10 cellular contexts compared by ENCODE assay signal in genomic region chr18:457120-457519, GRCh38. TPM values are rescaled to one million over a fixed set of nuclear protein-coding genes. Genes with fewer than 3 reads are reported as not detected.
DNase-seq lines count a peak whose midpoint lies in the region; ATAC-seq and TF ChIP-seq lines count a peak whose summit lies in the region.
"Had no signal": no experiment of that assay in that cellular context is flagged by ENCODE, and none has a peak within 500 bp of the region (broad histone marks: within the 10 kb centered on the region; RNA-seq: fewer than 3 reads in every experiment).

No MANE protein-coding gene starts in this region.

- H3K9ac ChIP-seq in IMR-90 (ENCODE audit: low read depth, low read length), result peak overlapping the region; percentile 46; the same call in 1 of the 2 replicates

- H3K79me2 ChIP-seq in hepatocyte, result no peaks in the 10 kb centered on the region

- H3K9me1 ChIP-seq in IMR-90 (ENCODE audit: insufficient read depth, low read length), result 0 out of 2 replicates have a peak, but pooled peaks cover 3% of the 10 kb centered on the region

- no TSS peak for BruUV-seq in IMR-90 (replicated peaks; lab: Mats Ljungman, UMichigan)

- H2AFZ ChIP-seq in IMR-90 (replicated peaks; ENCODE audit: low read length, poor library complexity) (peak overlapping the region; percentile 56), hepatocyte (no peak overlapping the region)

- 0 out of 2 replicates have a peak overlapping the region, but pooled peaks have one; percentile 5 for H3K14ac ChIP-seq in IMR-90 (replicated peaks; ENCODE audit: low read depth, low read length)

- H3K36me3 ChIP-seq in IMR-90 (ENCODE audit: control insufficient read depth, insufficient read depth, low read length), result no peaks in the 10 kb centered on the region
- no peaks in the 10 kb centered on the region for H3K36me3 ChIP-seq in hepatocyte (replicated peaks; ENCODE audit: insufficient read depth, low read depth)

- peak overlapping the region; percentile 45 to 64; a peak in 2 of 4 replicates for H4K8ac ChIP-seq in IMR-90 (ENCODE audit: low read depth in 2 of 2, low read length in 2 of 2)

- TF ChIP-seq POLR2A in IMR-90 (IDR thresholded peaks at IDR 0.05; ENCODE audit: low read depth, low read length), result no peak

- H3K27ac ChIP-seq in IMR-90 (ENCODE audit: insufficient read depth, low read length) (peak overlapping the region; percentile 83), adipose tissue (ENCODE audit: low read depth, low read length) (peak overlapping the region; percentile 10), hepatocyte (peak overlapping the region; percentile 88)

- no peak overlapping the region for H2BK5ac ChIP-seq in IMR-90 (ENCODE audit: low read depth, low read length, poor library complexity, severe bottlenecking)

- TF ChIP-seq CTCF in IMR-90 (conservative IDR thresholded peaks at IDR 0.05; ENCODE audit: low read depth, low read length) (no peak), hepatocyte (IDR thresholded peaks at IDR 0.05; ENCODE audit: poor library complexity) (no peak), GM10266 (IDR thresholded peaks at IDR 0.05; ENCODE audit: control insufficient read depth, insufficient read depth, low read depth, missing control alignments) (no peak)

- H4K20me1 ChIP-seq in IMR-90 (ENCODE audit: insufficient read depth, low read length) (no peaks in the 10 kb centered on the region), hepatocyte (ENCODE audit: insufficient read depth, poor library complexity, severe bottlenecking) (no peaks in the 10 kb centered on the region)

- H3K4me1 ChIP-seq in IMR-90 (ENCODE audit: control insufficient read depth, insufficient read depth, low read length) (peaks cover 15% of the 10 kb centered on the region), hepatocyte (ENCODE audit: insufficient read depth) (peaks cover 14% of the 10 kb centered on the region)

- DNase-seq in IMR-90, result peak; percentile 70
- peak; percentile 58 for DNase-seq in hepatocyte (ENCODE audit: low spot score)
- peak; percentile 85 for DNase-seq in stromal cell of bone marrow (ENCODE audit: low read depth)
- DNase-seq in GM10266 (ENCODE audit: extremely low spot score), result no peak
- DNase-seq in stimulated activated CD4-positive, alpha-beta T cell treated with anti-CD3 and anti-CD28 coated beads, Interleukin-4, amount 100 ng/mL, for 24 hours, result no peak
- DNase-seq in NCI-H187 (lab: John Stamatoyannopoulos, UW), result no peak
- DNase-seq: activated CD4-positive, CD25-positive, alpha-beta regulatory T cell treated with anti-CD3 and anti-CD28 coated beads, Interleukin-2, amount 50 U/mL, for 72 hours; stimulated activated CD4-positive, alpha-beta T cell treated with anti-CD3 and anti-CD28 coated beads, Interleukin-4, amount 100 ng/mL, for 1 hour had no signal

- H3K56ac ChIP-seq in IMR-90 (ENCODE audit: extremely low read depth, insufficient read depth, low read length), result no peak overlapping the region

- H3K18ac ChIP-seq in IMR-90 (ENCODE audit: low read depth, low read length), result peak overlapping the region; percentile 72

- H2BK20ac ChIP-seq in IMR-90 (ENCODE audit: low read depth, low read length), result peak overlapping the region; percentile 28; the same call in 1 of the 2 replicates

- H2BK15ac ChIP-seq in IMR-90 (ENCODE audit: low read depth, low read length), result peak overlapping the region; percentile 26; the same call in 1 of the 3 replicates

- H4K91ac ChIP-seq in IMR-90 (ENCODE audit: insufficient read depth, low read depth, low read length), result no peak overlapping the region

- H3K79me1 ChIP-seq in IMR-90 (ENCODE audit: low read depth in 1 of 2, low read length in 2 of 2), result no peaks in the 10 kb centered on the region

- peak; percentile 90 for ATAC-seq in IMR-90 (ENCODE audit: low read depth)
- ATAC-seq in HG03196 (IDR thresholded peaks at IDR 0.05; ENCODE audit: unreplicated experiment), result no peak

- peak overlapping the region; percentile 56; the same call in 1 of the 2 replicates for H4K5ac ChIP-seq in IMR-90 (ENCODE audit: low read depth, low read length)

- H3K9me2 ChIP-seq in hepatocyte (replicated peaks; ENCODE audit: insufficient read depth), result no peaks in the 10 kb centered on the region

- 8% methylated on average over 6 of the region's 9 CpGs; no CpG with 5 or more reads in 1 of the 2 experiments for WGBS in IMR-90 (ENCODE audit: extremely low coverage in 2 of 2, insufficient read length in 1 of 2), 2 experiments
- WGBS in adipose tissue, 3 donors, result 9 to 46% (median 13%) methylated on average over 9 of the region's 9 CpGs
- 25% methylated on average over 9 of the region's 9 CpGs for WGBS in hepatocyte (ENCODE audit: low lambda C conversion rate, missing lambda C conversion rate)

- CTCF ChIA-PET in IMR-90 (lab: Yijun Ruan, JAX), result no interaction called here

- dilution Hi-C loops in IMR-90 (cut with HindIII; ENCODE audit: low sequenced_read_pairs, unreplicated experiment), result no loop called here

- 0 out of 2 replicates have a peak overlapping the region, but pooled peaks have one; percentile 25 for H2AK5ac ChIP-seq in IMR-90 (ENCODE audit: low read depth, low read length)

- peak overlapping the region; percentile 74 for H3K4me2 ChIP-seq in IMR-90 (ENCODE audit: low read depth, low read length)
- H3K4me2 ChIP-seq in hepatocyte, result peak overlapping the region; percentile 59

- intact Hi-C loops in IMR-90 (cut with micrococcal nuclease), result loop anchor here (5.0 kb wide), 1 partner anchor 160 kb away; no protein-coding TSS in a partner anchor

- no peak overlapping the region for H2AK9ac ChIP-seq in IMR-90 (replicated peaks; ENCODE audit: low read depth, low read length, poor library complexity)

- H3K23ac ChIP-seq in IMR-90 (ENCODE audit: low read depth, low read length), result peak overlapping the region; percentile 25

- peak overlapping the region; percentile 17 for H2BK120ac ChIP-seq in IMR-90 (ENCODE audit: low read depth, low read length)

- H3K9me3 ChIP-seq in IMR-90 (ENCODE audit: control insufficient read depth, insufficient read depth, low read length) (peaks cover 3% of the 10 kb centered on the region; the same call in 1 of the 2 replicates), hepatocyte (ENCODE audit: low read depth) (no peaks in the 10 kb centered on the region)

- POLR2A ChIA-PET in IMR-90 (lab: Charles Lee; ENCODE audit: unreplicated experiment), result no interaction called here

- TF ChIP-seq RAD21 in IMR-90 (IDR thresholded peaks at IDR 0.05; ENCODE audit: low read length), result no peak

- in situ Hi-C loops in IMR-90 (cut with MboI; ENCODE audit: low sequenced_read_pairs), result no loop called here

- peak overlapping the region; percentile 7; the same call in 1 of the 2 replicates for H3K4ac ChIP-seq in IMR-90 (ENCODE audit: low read depth, low read length)

- no peak overlapping the region for H3K4me3 ChIP-seq in IMR-90 (ENCODE audit: insufficient read depth, low read depth, low read length)
- H3K4me3 ChIP-seq in hepatocyte, result no peak overlapping the region

- H3K27me3 ChIP-seq in IMR-90 (ENCODE audit: control insufficient read depth, insufficient read depth, low read length), result peaks cover 11% of the 10 kb centered on the region
- H3K27me3 ChIP-seq in hepatocyte, result no peaks in the 10 kb centered on the region

TF ChIP-seq in IMR-90, 13 proteins besides CTCF, POLR2A, EP300 and RAD21:
- no peak for TF ChIP-seq RFX5 (IDR thresholded peaks at IDR 0.05; ENCODE audit: low read depth, low read length)
- no peak for TF ChIP-seq CHD1 (IDR thresholded peaks at IDR 0.05; ENCODE audit: low read depth, low read length)
- no peak for TF ChIP-seq MAZ (IDR thresholded peaks at IDR 0.05; ENCODE audit: borderline replicate concordance, low read depth, low read length)
- TF ChIP-seq MXI1 (IDR thresholded peaks at IDR 0.05; ENCODE audit: borderline replicate concordance, low read depth, low read length), result no peak
- no peak for TF ChIP-seq USF2 (IDR thresholded peaks at IDR 0.05; ENCODE audit: low read depth, low read length)
- TF ChIP-seq ELK1 (IDR thresholded peaks at IDR 0.05; ENCODE audit: borderline replicate concordance, low read depth, low read length), result no peak
- TF ChIP-seq FOS (IDR thresholded peaks at IDR 0.05; ENCODE audit: low read depth, low read length), result no peak

RNA-seq across cellular contexts. Expression of gene COLEC12, which starts 43.4 kb away (rescaled TPM):
- 1.7 and 2.3 TPM in 2 replicates for total RNA-seq in IMR-90 (2012; rRNA removed)
- polyA plus RNA-seq in IMR-90 (2012; rRNA removed), result 0.83 and 1.0 TPM in 2 replicates
- 0.35 and 0.63 TPM in 2 replicates for polyA plus RNA-seq in IMR-90 (2012; cell fraction: cytosol; rRNA removed)
- polyA plus RNA-seq in IMR-90 (2012; cell fraction: nucleus; rRNA removed; ENCODE audit: low replicate concordance), result 0.21 and 0.54 TPM in 2 replicates
- polyA plus RNA-seq in adipose tissue, result 10 to 100 TPM in 1 of 3 donors, 1 to 10 TPM in 2; 5.2 to 10.8 (median 9.5) TPM
- 21.2 and 23.2 TPM in 2 replicates for total RNA-seq in hepatocyte
- polyA plus RNA-seq in hepatocyte, result 28.3 and 33.3 TPM in 2 replicates

Comparison
In these comparisons a context has a peak if more than half of its experiments do, and no peak if none do; other contexts are left out.
1. DNase-seq: peak in IMR-90 (single experiment), hepatocyte (single experiment) and stromal cell of bone marrow (single experiment); none in GM10266 (single experiment), stimulated activated CD4-positive, alpha-beta T cell treated with anti-CD3 and anti-CD28 coated beads, Interleukin-4, amount 100 ng/mL, for 24 hours (single experiment) and NCI-H187 (0 of 2).
2. H3K27ac ChIP-seq: peak in every context shown above with its lines; median percentile 88 in hepatocyte; 83 in IMR-90; 10 in adipose tissue.